1 cellular context compared by ENCODE assay signal in genomic region chrX:112056886-112057285, GRCh38.
TF ChIP-seq lines count a peak whose summit lies in the region.

No MANE protein-coding gene starts in this region.

TF ChIP-seq in HepG2, 621 proteins besides CTCF, POLR2A, EP300 and RAD21 (continued from another document):
- no peak for TF ChIP-seq CHCHD3 (CRISPR knock-in tag; IDR thresholded peaks at IDR 0.05)
- no peak for TF ChIP-seq SMARCE1 (IDR thresholded peaks at IDR 0.05; ENCODE audit: borderline replicate concordance)
- TF ChIP-seq HMGA1 (CRISPR knock-in tag; conservative IDR thresholded peaks at IDR 0.05) = no peak
- TF ChIP-seq ZNF264 (CRISPR knock-in tag; IDR thresholded peaks at IDR 0.05) = no peak
- TF ChIP-seq HBP1 (CRISPR knock-in tag; IDR thresholded peaks at IDR 0.05; ENCODE audit: low read depth) = no peak
- TF ChIP-seq, protein P1, sequence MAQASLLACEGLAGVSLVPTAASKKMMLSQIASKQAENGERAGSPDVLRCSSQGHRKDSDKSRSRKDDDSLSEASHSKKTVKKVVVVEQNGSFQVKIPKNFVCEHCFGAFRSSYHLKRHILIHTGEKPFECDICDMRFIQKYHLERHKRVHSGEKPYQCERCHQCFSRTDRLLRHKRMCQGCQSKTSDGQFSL (CRISPR knock-in tag; IDR thresholded peaks at IDR 0.05) = no peak
- no peak for TF ChIP-seq DNMT3B (CRISPR knock-in tag; conservative IDR thresholded peaks at IDR 0.05)
